Comparison of ENCODE assay signal across 10 cellular contexts in the genomic region with DNA sequence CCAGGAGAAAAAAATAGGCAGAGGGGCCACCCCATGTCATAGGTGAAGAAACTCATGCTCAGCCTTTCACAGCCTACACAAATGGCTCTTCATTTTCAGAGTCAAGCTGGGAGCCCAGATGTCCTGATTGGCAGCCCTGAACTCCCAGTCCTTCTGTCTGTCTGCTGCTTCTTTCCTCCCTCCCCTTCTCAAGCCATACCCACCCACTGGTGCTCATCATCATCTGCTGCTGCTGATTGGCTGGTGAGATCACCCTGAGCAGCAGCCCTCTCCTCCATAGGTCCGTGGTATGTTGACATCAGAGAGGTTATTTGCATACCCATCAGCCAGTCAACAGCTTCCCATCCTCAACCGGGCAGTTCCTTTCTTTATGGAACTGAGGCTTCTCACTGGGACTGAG. TPM values are rescaled to one million over a fixed set of nuclear protein-coding genes. Genes with fewer than 3 reads are reported as not detected.
DNase-seq lines count a peak whose midpoint lies in the region; ATAC-seq, FAIRE-seq and TF ChIP-seq lines count a peak whose summit lies in the region.
"Had no signal": no experiment of that assay in that cellular context is flagged by ENCODE, and none has a peak within 500 bp of the region (broad histone marks: within the 10 kb centered on the region; RNA-seq: fewer than 3 reads in every experiment).

No MANE protein-coding gene starts in this region.

- no peaks in the 10 kb centered on the region for H3K36me3 Mint-ChIP-seq in neural progenitor cell

- H4K20me1 ChIP-seq in mammary epithelial cell (ENCODE audit: insufficient read depth, low read length) (no peaks in the 10 kb centered on the region), neural progenitor cell (ENCODE audit: low read depth) (no peaks in the 10 kb centered on the region)

- DNase-seq in NCI-H2196 treated with DMSO at 0.1 percent for 48 hours (lab: John Stamatoyannopoulos, UW; ENCODE audit: unreplicated experiment) (peak; percentile 14), NCI-H2196 (lab: John Stamatoyannopoulos, UW; ENCODE audit: unreplicated experiment) (no peak), NCI-H2081 (lab: John Stamatoyannopoulos, UW) (peak; percentile 23 to 36), mammary epithelial cell (peak; percentile 23), neural progenitor cell (ENCODE audit: low spot score) (peak; percentile 47), kidney glomerular epithelial cell (lab: John Stamatoyannopoulos, UW) (no peak), frontal cortex (ENCODE audit: low spot score in 2 of 2) (no peak)

- H3K79me2 ChIP-seq in mammary epithelial cell (ENCODE audit: insufficient read depth, low read length) (no peaks in the 10 kb centered on the region), neural progenitor cell (ENCODE audit: low read depth) (no peaks in the 10 kb centered on the region)

- ATAC-seq in HG03196 (IDR thresholded peaks at IDR 0.05; ENCODE audit: unreplicated experiment) = no peak

- H3K27ac ChIP-seq in mammary epithelial cell (ENCODE audit: insufficient read depth, low read depth, low read length) (no peak overlapping the region), neural progenitor cell (no peak overlapping the region)
- H3K27ac ChIP-seq: Peyer's patch had no signal

- H3K36me3 ChIP-seq in mammary epithelial cell (ENCODE audit: insufficient read depth, low read length) (no peaks in the 10 kb centered on the region), neural progenitor cell (no peaks in the 10 kb centered on the region)
- H3K36me3 ChIP-seq: Peyer's patch had no signal

- H3K27me3 Mint-ChIP-seq in neural progenitor cell (ENCODE audit: insufficient read depth, low read depth) = peaks cover 16% of the 10 kb centered on the region

- WGBS in mammary epithelial cell (ENCODE audit: low coverage, missing lambda C conversion rate) = 54% methylated on average over 2 of the region's 2 CpGs

- CTCF ChIA-PET in mammary epithelial cell (lab: Charles Lee; ENCODE audit: low non-redundant PET) = no interaction called here

- no peak overlapping the region for H3K4me3 Mint-ChIP-seq in neural progenitor cell

- H3K4me3 ChIP-seq in mammary epithelial cell (replicated peaks in 1 of 3; ENCODE audit: insufficient read depth in 1 of 3, low read depth in 2 of 3, low read length in 3 of 3) (no peak overlapping the region), neural progenitor cell (no peak overlapping the region)
- H3K4me3 ChIP-seq: Peyer's patch had no signal

- no peak overlapping the region for H3K27ac Mint-ChIP-seq in neural progenitor cell

- in situ Hi-C loops in mammary epithelial cell (cut with MboI; ENCODE audit: low sequenced_read_pairs in 2 of 2) = loop anchor here (10.0 kb wide), 2 partner anchors 56 to 194 kb away; no protein-coding TSS in a partner anchor

- H3F3A ChIP-seq in neural progenitor cell (ENCODE audit: low read depth) = no peaks in the 10 kb centered on the region

- TF ChIP-seq CTCF in mammary epithelial cell (conservative IDR thresholded peaks at IDR 0.05 in 1 of 2, IDR thresholded peaks at IDR 0.05 in 1 of 2; ENCODE audit: extremely low read depth in 1 of 2, insufficient read depth in 1 of 2, low read depth in 1 of 2, low read length in 2 of 2) (no peak), neural progenitor cell (IDR thresholded peaks at IDR 0.05) (no peak)

- H3K9me3 ChIP-seq in mammary epithelial cell (replicated peaks; ENCODE audit: insufficient read depth, low read length) (no peaks in the 10 kb centered on the region), neural progenitor cell (ENCODE audit: low read depth) (no peaks in the 10 kb centered on the region)
- H3K9me3 ChIP-seq: Peyer's patch had no signal

- H3K9me3 Mint-ChIP-seq in neural progenitor cell = no peaks in the 10 kb centered on the region

- peaks cover 21% of the 10 kb centered on the region for H3K4me1 ChIP-seq in mammary epithelial cell (ENCODE audit: insufficient read depth, low read length)
- peaks cover 2% of the 10 kb centered on the region for H3K4me1 ChIP-seq in neural progenitor cell

- peaks cover 13% of the 10 kb centered on the region for H3K4me1 Mint-ChIP-seq in neural progenitor cell

- H3K4me2 ChIP-seq in mammary epithelial cell (ENCODE audit: insufficient read depth, low read depth, low read length) (no peak overlapping the region), neural progenitor cell (no peak overlapping the region)

- H2AFZ ChIP-seq in mammary epithelial cell (ENCODE audit: low read depth, low read length) = no peak overlapping the region
- H2AFZ ChIP-seq in neural progenitor cell (replicated peaks) = no peak overlapping the region

- no peaks in the 10 kb centered on the region for H3K27me3 ChIP-seq in mammary epithelial cell (ENCODE audit: insufficient read depth, low read length)
- no peaks in the 10 kb centered on the region for H3K27me3 ChIP-seq in neural progenitor cell
- H3K27me3 ChIP-seq: Peyer's patch had no signal

- intact Hi-C loops in mammary epithelial cell (cut with micrococcal nuclease) = loop anchor here (10.0 kb wide), 2 partner anchors 476 to 536 kb away; partner anchors contain the start of gene CD82

- dilution Hi-C loops in mammary epithelial cell (cut with HindIII; ENCODE audit: low sequenced_read_pairs) = no loop called here

- H3K9ac ChIP-seq in mammary epithelial cell (ENCODE audit: insufficient read depth, low read length) = no peak overlapping the region
- no peak overlapping the region for H3K9ac ChIP-seq in neural progenitor cell

- no peak for FAIRE-seq in frontal cortex (lab: Jason Lieb, UNC)
- FAIRE-seq: endometrium had no signal

- BruUV-seq in mammary epithelial cell (replicated peaks; lab: Mats Ljungman, UMichigan) = no TSS peak

RNA-seq across cellular contexts. Expression of gene PRDM11, which starts 46.1 kb away (rescaled TPM):
- 1 to 10 TPM; 3.3 to 3.4 TPM for total RNA-seq in mammary epithelial cell
- polyA plus RNA-seq in mammary epithelial cell = 1.7 TPM
- polyA minus RNA-seq in mammary epithelial cell = 4.2 TPM
- 1.8 and 5.3 TPM in 2 replicates for total RNA-seq in neural progenitor cell (ENCODE audit: low replicate concordance)
- 6.9 TPM for total RNA-seq in frontal cortex

Comparison
In these comparisons a context has a peak if more than half of its experiments do, and no peak if none do; other contexts are left out.
1. DNase-seq: peak in NCI-H2196 treated with DMSO at 0.1 percent for 48 hours (single experiment), NCI-H2081 (2 of 2), mammary epithelial cell (single experiment) and neural progenitor cell (single experiment); none in NCI-H2196 (single experiment), kidney glomerular epithelial cell (single experiment) and frontal cortex (0 of 2).